ENCODE assay signal across 14 cellular contexts in genomic region chrX:19579485-19579884, GRCh38.
DNase-seq lines count a peak whose midpoint lies in the region; ATAC-seq, FAIRE-seq and TF ChIP-seq lines count a peak whose summit lies in the region.
"Had no signal": no experiment of that assay in that cellular context is flagged by ENCODE, and none has a peak within 500 bp of the region (broad histone marks: within the 10 kb centered on the region; RNA-seq: fewer than 3 reads in every experiment).

No MANE protein-coding gene starts in this region.

- H3K4me1 ChIP-seq in right atrium auricular region = peaks cover 0 to 16% of the 10 kb centered on the region in 2 donors
- peaks cover 2% of the 10 kb centered on the region for H3K4me1 ChIP-seq in endothelial cell of umbilical vein (ENCODE audit: control insufficient read depth, extremely low read depth, insufficient read depth, low read length)

- no peak overlapping the region for H3K4me2 ChIP-seq in endothelial cell of umbilical vein (ENCODE audit: insufficient read depth, low read length)

- BruUV-seq in endothelial cell of umbilical vein (replicated peaks; lab: Mats Ljungman, UMichigan) = no TSS peak

- POLR2A ChIA-PET in endothelial cell of umbilical vein (lab: Charles Lee) = no interaction called here

- no peak overlapping the region for H3K9ac ChIP-seq in endothelial cell of umbilical vein (replicated peaks; ENCODE audit: extremely low read depth, insufficient read depth, low read length)

- no peak overlapping the region for H3K4me3 ChIP-seq in right atrium auricular region
- no peak overlapping the region for H3K4me3 ChIP-seq in endothelial cell of umbilical vein (replicated peaks in 1 of 3; ENCODE audit: insufficient read depth in 1 of 3, low read depth in 1 of 3, low read length in 3 of 3)
- H3K4me3 ChIP-seq: skin epidermis had no signal

- no peaks in the 10 kb centered on the region for H3K9me1 ChIP-seq in endothelial cell of umbilical vein (replicated peaks; ENCODE audit: control insufficient read depth, extremely low read depth, insufficient read depth, low read length)

- TF ChIP-seq POLR2A in endothelial cell of umbilical vein (IDR thresholded peaks at IDR 0.05; ENCODE audit: low read depth, low read length) = no peak

- no peak for TF ChIP-seq CTCF in right atrium auricular region (IDR thresholded peaks at IDR 0.05)
- no peak for TF ChIP-seq CTCF in endothelial cell of umbilical vein (IDR thresholded peaks at IDR 0.05; ENCODE audit: extremely low read depth in 1 of 2, insufficient read depth in 1 of 2, low read depth in 1 of 2, low read length in 2 of 2)

- no peaks in the 10 kb centered on the region for H4K20me1 ChIP-seq in endothelial cell of umbilical vein (replicated peaks; ENCODE audit: control insufficient read depth, extremely low read depth, insufficient read depth, low read length)

- FAIRE-seq in endothelial cell of umbilical vein (lab: Jason Lieb, UNC) = peak; percentile 75

- H3K27ac ChIP-seq in right atrium auricular region (peak overlapping the region; percentile 62 to 74), endothelial cell of umbilical vein (ENCODE audit: insufficient read depth, low read depth, low read length) (no peak overlapping the region)
- H3K27ac ChIP-seq: skin epidermis had no signal

- H3K9me3 ChIP-seq in right atrium auricular region (no peaks in the 10 kb centered on the region), endothelial cell of umbilical vein (replicated peaks; ENCODE audit: control insufficient read depth, insufficient read depth, low read length) (no peaks in the 10 kb centered on the region)

- H3K4me3 Mint-ChIP-seq in activated CD8-positive, alpha-beta memory T cell treated with anti-CD3 and anti-CD28 coated beads, Interleukin-2, amount 10 ng/mL, durations not matched to agents 7 days and 5 days = no peak overlapping the region
- H3K4me3 Mint-ChIP-seq: CD8-positive, alpha-beta T cell; WTC11 had no signal

- dilution Hi-C loops in endothelial cell of umbilical vein (cut with MboI; ENCODE audit: extremely low pct_ligation_motif_present, low sequenced_read_pairs) = no loop called here

- no peaks in the 10 kb centered on the region for H3K9me3 Mint-ChIP-seq in activated CD8-positive, alpha-beta memory T cell treated with anti-CD3 and anti-CD28 coated beads, Interleukin-2, amount 10 ng/mL, durations not matched to agents 7 days and 5 days (ENCODE audit: low read depth)
- H3K9me3 Mint-ChIP-seq: CD8-positive, alpha-beta T cell; WTC11 had no signal

- H3K27ac Mint-ChIP-seq in activated CD8-positive, alpha-beta memory T cell treated with anti-CD3 and anti-CD28 coated beads, Interleukin-2, amount 10 ng/mL, durations not matched to agents 7 days and 5 days = no peak overlapping the region
- H3K27ac Mint-ChIP-seq: CD8-positive, alpha-beta T cell; WTC11 had no signal

- CTCF ChIA-PET in endothelial cell of umbilical vein (lab: Charles Lee) = no interaction called here
- CTCF ChIA-PET in activated CD8-positive, alpha-beta memory T cell treated with anti-CD3 and anti-CD28 coated beads, Interleukin-2, amount 10 ng/mL, durations not matched to agents 7 days and 5 days (lab: Charles Lee) = no interaction called here

- H3K79me2 ChIP-seq in endothelial cell of umbilical vein (ENCODE audit: control insufficient read depth, insufficient read depth, low read length) = no peaks in the 10 kb centered on the region

- intact Hi-C loops in Right ventricle myocardium superior (cut with DNase I) (no loop called here), endothelial cell of umbilical vein (cut with micrococcal nuclease) (no loop called here)

- no peak for ATAC-seq in Right ventricle myocardium superior (ENCODE audit: poor library complexity)
- ATAC-seq in GM21360 (IDR thresholded peaks at IDR 0.05; ENCODE audit: unreplicated experiment) = no peak
- ATAC-seq in activated CD8-positive, alpha-beta memory T cell treated with anti-CD3 and anti-CD28 coated beads, Interleukin-2, amount 10 ng/mL, durations not matched to agents 7 days and 5 days = no peak
- ATAC-seq: CD8-positive, alpha-beta T cell; WTC11 had no signal

- H3K36me3 ChIP-seq in right atrium auricular region (no peaks in the 10 kb centered on the region), endothelial cell of umbilical vein (ENCODE audit: control insufficient read depth in 2 of 2, extremely low read depth in 1 of 2, insufficient read depth in 2 of 2, low read length in 2 of 2) (no peaks in the 10 kb centered on the region)

- H2AFZ ChIP-seq in endothelial cell of umbilical vein (ENCODE audit: low read depth, low read length) = no peak overlapping the region

- peaks cover 17% of the 10 kb centered on the region for H3K36me3 Mint-ChIP-seq in activated CD8-positive, alpha-beta memory T cell treated with anti-CD3 and anti-CD28 coated beads, Interleukin-2, amount 10 ng/mL, durations not matched to agents 7 days and 5 days
- H3K36me3 Mint-ChIP-seq: WTC11 had no signal

- H3K4me1 Mint-ChIP-seq in activated CD8-positive, alpha-beta memory T cell treated with anti-CD3 and anti-CD28 coated beads, Interleukin-2, amount 10 ng/mL, durations not matched to agents 7 days and 5 days = peaks cover 15% of the 10 kb centered on the region
- H3K4me1 Mint-ChIP-seq: WTC11 had no signal

- DNase-seq in right atrium auricular region (ENCODE audit: low spot score) (no peak), Right ventricle myocardium superior (no peak), endothelial cell of umbilical vein (ENCODE audit: low read depth, low spot score) (peak; percentile 2), superior temporal gyrus (ENCODE audit: extremely low spot score) (peak; percentile 8), HuH-7.5 (ENCODE audit: low spot score) (no peak)
- no peak for DNase-seq in activated CD8-positive, alpha-beta memory T cell treated with anti-CD3 and anti-CD28 coated beads, Interleukin-2, amount 10 ng/mL, durations not matched to agents 7 days and 5 days
- DNase-seq: activated gamma-delta T cell; CD8-positive, alpha-beta T cell; effector CD8-positive, alpha-beta T cell; SIG-M5 had no signal

- H3K27me3 ChIP-seq in right atrium auricular region = no peaks in the 10 kb centered on the region
- no peaks in the 10 kb centered on the region for H3K27me3 ChIP-seq in endothelial cell of umbilical vein (ENCODE audit: control insufficient read depth in 2 of 2, insufficient read depth in 2 of 2, low read length in 2 of 2)

- no peaks in the 10 kb centered on the region for H3K27me3 Mint-ChIP-seq in activated CD8-positive, alpha-beta memory T cell treated with anti-CD3 and anti-CD28 coated beads, Interleukin-2, amount 10 ng/mL, durations not matched to agents 7 days and 5 days

TF ChIP-seq in PFSK-1, 5 proteins besides CTCF, POLR2A, EP300 and RAD21:
- TF ChIP-seq FOXP2 (optimal IDR thresholded peaks at IDR 0.05; ENCODE audit: borderline replicate concordance, extremely low read depth, extremely low read length, insufficient read depth) = peak; percentile 27
- TF ChIP-seq REST (IDR thresholded peaks at IDR 0.05; ENCODE audit: insufficient read depth in 1 of 2, low read depth in 2 of 2, low read length in 2 of 2) = no peak

TF ChIP-seq in endothelial cell of umbilical vein, 7 proteins besides CTCF, POLR2A, EP300 and RAD21:
- TF ChIP-seq EZH2 (IDR thresholded peaks at IDR 0.05; ENCODE audit: borderline replicate concordance, low read depth, low read length, severe bottlenecking) = no peak
- peak; percentile 50 for TF ChIP-seq FOS (IDR thresholded peaks at IDR 0.05; ENCODE audit: borderline replicate concordance, insufficient read depth, low read length)

Comparison
In these comparisons a context has a peak if more than half of its experiments do, and no peak if none do; other contexts are left out.
1. DNase-seq: peak in endothelial cell of umbilical vein (single experiment) and superior temporal gyrus (single experiment); none in right atrium auricular region (single experiment), Right ventricle myocardium superior (single experiment), HuH-7.5 (single experiment) and activated CD8-positive, alpha-beta memory T cell treated with anti-CD3 and anti-CD28 coated beads, Interleukin-2, amount 10 ng/mL, durations not matched to agents 7 days and 5 days (single experiment).